Comparison of ENCODE assay signal across 1 cellular context in the genomic region with DNA sequence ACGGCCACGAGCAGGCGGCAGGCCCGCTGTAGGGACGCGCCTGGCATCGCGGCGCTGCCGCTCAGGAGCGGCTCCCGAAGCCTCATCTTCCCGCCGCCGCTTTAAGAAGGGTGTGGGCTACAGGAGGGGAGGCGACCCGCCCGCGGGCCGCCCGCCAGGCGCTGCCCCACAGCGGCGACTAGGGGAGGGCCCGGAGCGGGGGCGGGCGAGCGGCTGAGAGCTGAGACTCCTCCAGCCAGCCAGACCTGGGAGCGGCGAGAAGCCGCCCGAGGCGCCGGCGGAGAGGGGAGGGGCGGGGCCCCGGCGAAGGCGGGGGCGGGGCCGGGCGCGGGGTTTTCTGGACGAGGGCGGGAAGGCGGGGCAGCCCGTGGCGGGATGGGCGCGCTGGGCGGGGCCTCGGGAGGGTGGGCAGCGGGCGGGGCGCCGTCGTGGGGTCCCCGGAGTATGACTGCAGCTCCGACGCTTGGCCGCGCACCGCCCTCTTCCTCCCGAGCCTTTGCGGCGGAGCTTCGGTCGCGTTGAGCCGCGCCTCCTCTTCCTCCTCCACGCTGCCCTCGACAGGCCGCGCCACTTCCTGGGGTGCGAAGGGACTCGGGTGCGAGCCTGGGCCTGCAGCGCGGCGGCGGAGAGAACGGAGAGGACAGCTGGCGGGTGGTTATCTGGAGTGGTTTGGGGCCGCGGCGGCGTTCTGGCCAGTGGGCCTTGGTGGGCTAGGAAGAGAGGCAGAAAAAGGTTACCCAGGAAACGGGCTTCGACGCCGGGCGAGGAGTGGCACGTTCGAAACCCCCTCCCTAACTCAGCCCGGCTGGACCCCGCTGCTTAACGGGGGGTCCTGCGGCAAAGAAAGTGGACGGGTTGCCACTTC.
TF ChIP-seq lines count a peak whose summit lies in the region.

A gene with protein sequence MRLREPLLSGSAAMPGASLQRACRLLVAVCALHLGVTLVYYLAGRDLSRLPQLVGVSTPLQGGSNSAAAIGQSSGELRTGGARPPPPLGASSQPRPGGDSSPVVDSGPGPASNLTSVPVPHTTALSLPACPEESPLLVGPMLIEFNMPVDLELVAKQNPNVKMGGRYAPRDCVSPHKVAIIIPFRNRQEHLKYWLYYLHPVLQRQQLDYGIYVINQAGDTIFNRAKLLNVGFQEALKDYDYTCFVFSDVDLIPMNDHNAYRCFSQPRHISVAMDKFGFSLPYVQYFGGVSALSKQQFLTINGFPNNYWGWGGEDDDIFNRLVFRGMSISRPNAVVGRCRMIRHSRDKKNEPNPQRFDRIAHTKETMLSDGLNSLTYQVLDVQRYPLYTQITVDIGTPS (minus strand): TSS at position 253 of the 865 bp plus-strand sequence. CDS start 167 bp downstream, at position 86.

TF ChIP-seq in K562, 482 proteins besides CTCF, POLR2A, EP300 and RAD21 (continued from another document):
- TF ChIP-seq, protein P1, sequence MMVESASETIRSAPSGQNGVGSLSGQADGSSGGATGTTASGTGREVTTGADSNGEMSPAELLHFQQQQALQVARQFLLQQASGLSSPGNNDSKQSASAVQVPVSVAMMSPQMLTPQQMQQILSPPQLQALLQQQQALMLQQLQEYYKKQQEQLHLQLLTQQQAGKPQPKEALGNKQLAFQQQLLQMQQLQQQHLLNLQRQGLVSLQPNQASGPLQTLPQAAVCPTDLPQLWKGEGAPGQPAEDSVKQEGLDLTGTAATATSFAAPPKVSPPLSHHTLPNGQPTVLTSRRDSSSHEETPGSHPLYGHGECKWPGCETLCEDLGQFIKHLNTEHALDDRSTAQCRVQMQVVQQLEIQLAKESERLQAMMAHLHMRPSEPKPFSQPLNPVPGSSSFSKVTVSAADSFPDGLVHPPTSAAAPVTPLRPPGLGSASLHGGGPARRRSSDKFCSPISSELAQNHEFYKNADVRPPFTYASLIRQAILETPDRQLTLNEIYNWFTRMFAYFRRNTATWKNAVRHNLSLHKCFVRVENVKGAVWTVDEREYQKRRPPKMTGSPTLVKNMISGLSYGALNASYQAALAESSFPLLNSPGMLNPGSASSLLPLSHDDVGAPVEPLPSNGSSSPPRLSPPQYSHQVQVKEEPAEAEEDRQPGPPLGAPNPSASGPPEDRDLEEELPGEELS (CRISPR knock-in tag; IDR thresholded peaks at IDR 0.05; ENCODE audit: borderline replicate concordance): no peak
- TF ChIP-seq, protein P2, sequence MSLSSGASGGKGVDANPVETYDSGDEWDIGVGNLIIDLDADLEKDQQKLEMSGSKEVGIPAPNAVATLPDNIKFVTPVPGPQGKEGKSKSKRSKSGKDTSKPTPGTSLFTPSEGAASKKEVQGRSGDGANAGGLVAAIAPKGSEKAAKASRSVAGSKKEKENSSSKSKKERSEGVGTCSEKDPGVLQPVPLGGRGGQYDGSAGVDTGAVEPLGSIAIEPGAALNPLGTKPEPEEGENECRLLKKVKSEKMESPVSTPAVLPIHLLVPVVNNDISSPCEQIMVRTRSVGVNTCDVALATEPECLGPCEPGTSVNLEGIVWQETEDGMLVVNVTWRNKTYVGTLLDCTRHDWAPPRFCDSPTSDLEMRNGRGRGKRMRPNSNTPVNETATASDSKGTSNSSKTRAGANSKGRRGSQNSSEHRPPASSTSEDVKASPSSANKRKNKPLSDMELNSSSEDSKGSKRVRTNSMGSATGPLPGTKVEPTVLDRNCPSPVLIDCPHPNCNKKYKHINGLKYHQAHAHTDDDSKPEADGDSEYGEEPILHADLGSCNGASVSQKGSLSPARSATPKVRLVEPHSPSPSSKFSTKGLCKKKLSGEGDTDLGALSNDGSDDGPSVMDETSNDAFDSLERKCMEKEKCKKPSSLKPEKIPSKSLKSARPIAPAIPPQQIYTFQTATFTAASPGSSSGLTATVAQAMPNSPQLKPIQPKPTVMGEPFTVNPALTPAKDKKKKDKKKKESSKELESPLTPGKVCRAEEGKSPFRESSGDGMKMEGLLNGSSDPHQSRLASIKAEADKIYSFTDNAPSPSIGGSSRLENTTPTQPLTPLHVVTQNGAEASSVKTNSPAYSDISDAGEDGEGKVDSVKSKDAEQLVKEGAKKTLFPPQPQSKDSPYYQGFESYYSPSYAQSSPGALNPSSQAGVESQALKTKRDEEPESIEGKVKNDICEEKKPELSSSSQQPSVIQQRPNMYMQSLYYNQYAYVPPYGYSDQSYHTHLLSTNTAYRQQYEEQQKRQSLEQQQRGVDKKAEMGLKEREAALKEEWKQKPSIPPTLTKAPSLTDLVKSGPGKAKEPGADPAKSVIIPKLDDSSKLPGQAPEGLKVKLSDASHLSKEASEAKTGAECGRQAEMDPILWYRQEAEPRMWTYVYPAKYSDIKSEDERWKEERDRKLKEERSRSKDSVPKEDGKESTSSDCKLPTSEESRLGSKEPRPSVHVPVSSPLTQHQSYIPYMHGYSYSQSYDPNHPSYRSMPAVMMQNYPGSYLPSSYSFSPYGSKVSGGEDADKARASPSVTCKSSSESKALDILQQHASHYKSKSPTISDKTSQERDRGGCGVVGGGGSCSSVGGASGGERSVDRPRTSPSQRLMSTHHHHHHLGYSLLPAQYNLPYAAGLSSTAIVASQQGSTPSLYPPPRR (CRISPR knock-in tag; IDR thresholded peaks at IDR 0.05; ENCODE audit: borderline replicate concordance): no peak
- TF ChIP-seq, protein P3, sequence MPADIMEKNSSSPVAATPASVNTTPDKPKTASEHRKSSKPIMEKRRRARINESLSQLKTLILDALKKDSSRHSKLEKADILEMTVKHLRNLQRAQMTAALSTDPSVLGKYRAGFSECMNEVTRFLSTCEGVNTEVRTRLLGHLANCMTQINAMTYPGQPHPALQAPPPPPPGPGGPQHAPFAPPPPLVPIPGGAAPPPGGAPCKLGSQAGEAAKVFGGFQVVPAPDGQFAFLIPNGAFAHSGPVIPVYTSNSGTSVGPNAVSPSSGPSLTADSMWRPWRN (IDR thresholded peaks at IDR 0.05; ENCODE audit: low read depth): no peak
- no peak for TF ChIP-seq ZNF197 (CRISPR knock-in tag; IDR thresholded peaks at IDR 0.05; ENCODE audit: low read depth)
